8 cellular contexts compared by ENCODE assay signal in genomic region chr7:28037220-28038010, GRCh38.
DNase-seq lines count a peak whose midpoint lies in the region; ATAC-seq and TF ChIP-seq lines count a peak whose summit lies in the region.

No MANE protein-coding gene starts in this region.

- H3K36me3 Mint-ChIP-seq in activated naive CD8-positive, alpha-beta T cell treated with anti-CD3 and anti-CD28 coated beads, Interleukin-2, amount 50 U/mL, for 24 hours (ENCODE audit: low read depth), result peaks cover 3% of the 10 kb centered on the region

- H3F3A ChIP-seq in MM.1S (ENCODE audit: insufficient read depth, low read length), result no peaks in the 10 kb centered on the region

- H3K9me3 Mint-ChIP-seq in activated naive CD8-positive, alpha-beta T cell treated with anti-CD3 and anti-CD28 coated beads, Interleukin-2, amount 50 U/mL, for 24 hours, result peaks cover 5% of the 10 kb centered on the region

- peak overlapping the region; percentile 74 for H3K27ac ChIP-seq in vagina
- no peak overlapping the region for H3K27ac ChIP-seq in WERI-Rb-1
- no peak overlapping the region for H3K27ac ChIP-seq in MM.1S (ENCODE audit: low read length)

- H3K9me3 ChIP-seq in vagina (no peaks in the 10 kb centered on the region), WERI-Rb-1 (ENCODE audit: severe bottlenecking) (no peaks in the 10 kb centered on the region), MM.1S (replicated peaks; ENCODE audit: insufficient read depth, low read length) (no peaks in the 10 kb centered on the region)

- H2AFZ ChIP-seq in MM.1S (ENCODE audit: low read length), result no peak overlapping the region

- intact Hi-C loops in vagina (cut with DNase I), result no loop called here

- peak; percentile 97 for ATAC-seq in GM21447 (IDR thresholded peaks at IDR 0.05; ENCODE audit: unreplicated experiment)
- peak; percentile 92 for ATAC-seq in HG03571 (IDR thresholded peaks at IDR 0.05; ENCODE audit: unreplicated experiment)
- ATAC-seq in activated naive CD8-positive, alpha-beta T cell treated with anti-CD3 and anti-CD28 coated beads, Interleukin-2, amount 50 U/mL, for 24 hours, result peak; percentile 88

- H3K79me2 ChIP-seq in MM.1S (ENCODE audit: low read length), result no peaks in the 10 kb centered on the region

- H3K9me2 ChIP-seq in MM.1S (replicated peaks; ENCODE audit: insufficient read depth, low read length), result no peaks in the 10 kb centered on the region

- H3K4me3 ChIP-seq in vagina, result no peak overlapping the region
- H3K4me3 ChIP-seq in WERI-Rb-1 (ENCODE audit: low read depth, low read length), result no peak overlapping the region
- no peak overlapping the region for H3K4me3 ChIP-seq in MM.1S (ENCODE audit: low read length)

- H3K4me1 ChIP-seq in vagina (peaks cover 41% of the 10 kb centered on the region), MM.1S (ENCODE audit: low read length) (no peaks in the 10 kb centered on the region)

- H3K4me3 Mint-ChIP-seq in activated naive CD8-positive, alpha-beta T cell treated with anti-CD3 and anti-CD28 coated beads, Interleukin-2, amount 50 U/mL, for 24 hours, result peak overlapping the region; percentile 2

- peaks cover 4% of the 10 kb centered on the region for H3K27me3 Mint-ChIP-seq in activated naive CD8-positive, alpha-beta T cell treated with anti-CD3 and anti-CD28 coated beads, Interleukin-2, amount 50 U/mL, for 24 hours

- DNase-seq in EH (ENCODE audit: low read depth) (peak; percentile 98), kidney tubule cell (ENCODE audit: low spot score) (peak; percentile 98), vagina (ENCODE audit: extremely low spot score in 2 of 2) (no peak), WERI-Rb-1 (no peak), MM.1S (no peak)
- no peak for DNase-seq in activated naive CD8-positive, alpha-beta T cell treated with anti-CD3 and anti-CD28 coated beads, Interleukin-2, amount 50 U/mL, for 24 hours

- no peak overlapping the region for H3K4me2 ChIP-seq in MM.1S (ENCODE audit: low read depth, low read length)

- TF ChIP-seq CTCF in vagina (IDR thresholded peaks at IDR 0.05) (no peak), WERI-Rb-1 (IDR thresholded peaks at IDR 0.05; ENCODE audit: low read depth, low read length) (no peak), MM.1S (IDR thresholded peaks at IDR 0.05; ENCODE audit: low read length) (no peak)

- peak overlapping the region; percentile 68 for H3K27ac Mint-ChIP-seq in activated naive CD8-positive, alpha-beta T cell treated with anti-CD3 and anti-CD28 coated beads, Interleukin-2, amount 50 U/mL, for 24 hours

- H3K4me1 Mint-ChIP-seq in activated naive CD8-positive, alpha-beta T cell treated with anti-CD3 and anti-CD28 coated beads, Interleukin-2, amount 50 U/mL, for 24 hours, result peaks cover 48% of the 10 kb centered on the region

- TF ChIP-seq POLR2A in vagina (IDR thresholded peaks at IDR 0.05), result no peak

- H3K36me3 ChIP-seq in vagina (no peaks in the 10 kb centered on the region), WERI-Rb-1 (no peaks in the 10 kb centered on the region), MM.1S (replicated peaks; ENCODE audit: insufficient read depth, low read length) (no peaks in the 10 kb centered on the region)

- H3K27me3 ChIP-seq in vagina, result no peaks in the 10 kb centered on the region
- H3K27me3 ChIP-seq in WERI-Rb-1 (ENCODE audit: insufficient read depth, low read depth, severe bottlenecking), result peaks cover 19% of the 10 kb centered on the region
- H3K27me3 ChIP-seq in MM.1S (replicated peaks; ENCODE audit: insufficient read depth, low read length), result no peaks in the 10 kb centered on the region

- no peak overlapping the region for H3K9ac ChIP-seq in MM.1S (ENCODE audit: low read length)

- no peaks in the 10 kb centered on the region for H4K20me1 ChIP-seq in MM.1S (ENCODE audit: insufficient read depth, low read length)

Comparison
In these comparisons a context has a peak if more than half of its experiments do, and no peak if none do; other contexts are left out.
1. DNase-seq: peak in EH (single experiment) and kidney tubule cell (single experiment); none in activated naive CD8-positive, alpha-beta T cell treated with anti-CD3 and anti-CD28 coated beads, Interleukin-2, amount 50 U/mL, for 24 hours (single experiment), vagina (0 of 2), WERI-Rb-1 (single experiment) and MM.1S (single experiment).
2. Peak in every context shown above with its lines, with median percentiles within 50 percentile points of each other: ATAC-seq.